Comparison of ENCODE assay signal across 1 cellular context in genomic region chr7:85765698-85766298, GRCh38.
A peak's percentile ranks its signal among the peaks of the same experiment; 100 is the strongest.
TF ChIP-seq lines count a peak whose summit lies in the region.

No MANE protein-coding gene starts in this region.

TF ChIP-seq in HepG2, 621 proteins besides CTCF, POLR2A, EP300 and RAD21 (continued from another document):
- no peak for TF ChIP-seq AKNA (CRISPR knock-in tag; IDR thresholded peaks at IDR 0.05; ENCODE audit: borderline replicate concordance)
- TF ChIP-seq ZEB1 (IDR thresholded peaks at IDR 0.05; ENCODE audit: insufficient replicate concordance, low read depth), result no peak
- no peak for TF ChIP-seq ZNF160 (CRISPR knock-in tag; IDR thresholded peaks at IDR 0.05)
- TF ChIP-seq DRAP1 (CRISPR knock-in tag; IDR thresholded peaks at IDR 0.05), result no peak
- TF ChIP-seq ARNT (IDR thresholded peaks at IDR 0.05), result no peak
- no peak for TF ChIP-seq GATAD1 (CRISPR knock-in tag; IDR thresholded peaks at IDR 0.05)
- TF ChIP-seq SOX13 (IDR thresholded peaks at IDR 0.05), result no peak
- TF ChIP-seq SOX13 (CRISPR knock-in tag; conservative IDR thresholded peaks at IDR 0.05 in 1 of 2, IDR thresholded peaks at IDR 0.05 in 1 of 2), result 0 out of 4 replicates have a peak, but pooled peaks of 1 of the 2 experiments have one; percentile 4
- TF ChIP-seq TOPORS (CRISPR knock-in tag; IDR thresholded peaks at IDR 0.05), result no peak
- no peak for TF ChIP-seq TFE3 (CRISPR knock-in tag; IDR thresholded peaks at IDR 0.05)
- peak; percentile 69 for TF ChIP-seq FOXP4 (CRISPR knock-in tag; IDR thresholded peaks at IDR 0.05)
- TF ChIP-seq ZSCAN20 (CRISPR knock-in tag; IDR thresholded peaks at IDR 0.05; ENCODE audit: borderline replicate concordance), result no peak
- no peak for TF ChIP-seq SRY (CRISPR knock-in tag; IDR thresholded peaks at IDR 0.05)
- no peak for TF ChIP-seq EED (CRISPR knock-in tag; IDR thresholded peaks at IDR 0.05)
- TF ChIP-seq SUZ12 (IDR thresholded peaks at IDR 0.05; ENCODE audit: low read depth, low read length), result no peak
- TF ChIP-seq HBP1 (CRISPR knock-in tag; IDR thresholded peaks at IDR 0.05; ENCODE audit: low read depth), result no peak
- TF ChIP-seq BRCA1 (CRISPR knock-in tag; IDR thresholded peaks at IDR 0.05), result no peak
- no peak for TF ChIP-seq LRRFIP1 (CRISPR knock-in tag; conservative IDR thresholded peaks at IDR 0.05)
- TF ChIP-seq NR2F2 (IDR thresholded peaks at IDR 0.05; ENCODE audit: borderline replicate concordance, low read depth), result peak; percentile 68
- TF ChIP-seq AKAP8 (CRISPR knock-in tag; IDR thresholded peaks at IDR 0.05), result no peak
- TF ChIP-seq KDM1A (CRISPR knock-in tag; IDR thresholded peaks at IDR 0.05), result no peak
- TF ChIP-seq ZSCAN9 (CRISPR knock-in tag; IDR thresholded peaks at IDR 0.05; ENCODE audit: borderline replicate concordance), result no peak
- no peak for TF ChIP-seq ZNF572 (CRISPR knock-in tag; IDR thresholded peaks at IDR 0.05)
- no peak for TF ChIP-seq ZNF33B (CRISPR knock-in tag; IDR thresholded peaks at IDR 0.05)
- no peak for TF ChIP-seq HMGXB3 (CRISPR knock-in tag; IDR thresholded peaks at IDR 0.05; ENCODE audit: borderline replicate concordance)
- no peak for TF ChIP-seq CEBPB (IDR thresholded peaks at IDR 0.05; ENCODE audit: borderline replicate concordance, low read depth, low read length)
- TF ChIP-seq PPARG (CRISPR knock-in tag; conservative IDR thresholded peaks at IDR 0.05), result 0 out of 2 replicates have a peak, but pooled peaks have one; percentile 24
- no peak for TF ChIP-seq CBX5 (CRISPR knock-in tag; IDR thresholded peaks at IDR 0.05; ENCODE audit: borderline replicate concordance)
- TF ChIP-seq HNF4G (IDR thresholded peaks at IDR 0.05; ENCODE audit: borderline replicate concordance, low read depth, low read length), result 0 out of 2 replicates have a peak, but pooled peaks have one; percentile 12
- no peak for TF ChIP-seq HNF4G (CRISPR knock-in tag; IDR thresholded peaks at IDR 0.05; ENCODE audit: borderline replicate concordance, low read depth)
- TF ChIP-seq THAP8 (CRISPR knock-in tag; IDR thresholded peaks at IDR 0.05; ENCODE audit: borderline replicate concordance), result no peak
- TF ChIP-seq PAX8 (CRISPR knock-in tag; IDR thresholded peaks at IDR 0.05; ENCODE audit: borderline replicate concordance), result no peak
- no peak for TF ChIP-seq SOX6 (IDR thresholded peaks at IDR 0.05)
- peak; percentile 51; the same call in 1 of the 2 replicates for TF ChIP-seq SOX6 (CRISPR knock-in tag; IDR thresholded peaks at IDR 0.05)
